18 cellular contexts compared by ENCODE assay signal in the genomic region with DNA sequence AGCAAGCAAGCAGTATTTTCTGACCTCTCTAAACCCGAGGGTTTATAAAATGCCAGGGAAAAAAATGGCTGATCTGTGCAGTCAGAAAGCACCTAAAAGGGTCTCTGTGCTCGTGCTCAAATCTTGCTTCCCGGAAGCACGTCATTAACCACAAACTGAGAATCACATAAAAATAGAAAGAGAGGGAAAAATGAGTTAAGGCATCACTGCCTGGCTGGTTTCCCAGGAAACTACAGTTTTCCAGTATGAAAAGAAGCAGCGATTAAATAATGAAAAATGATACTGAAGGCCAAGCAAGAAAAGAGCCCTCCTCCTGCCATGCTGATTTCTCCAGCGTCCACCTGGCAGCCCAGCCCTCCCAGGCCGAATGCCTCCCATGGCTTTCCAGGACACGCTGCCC.
DNase-seq lines count a peak whose midpoint lies in the region; ATAC-seq and TF ChIP-seq lines count a peak whose summit lies in the region.
"Had no signal": no experiment of that assay in that cellular context is flagged by ENCODE, and none has a peak within 500 bp of the region (broad histone marks: within the 10 kb centered on the region; RNA-seq: fewer than 3 reads in every experiment).

No MANE protein-coding gene starts in this region.

- no peak overlapping the region for H3K4me3 ChIP-seq in BLaER1 treated with 17β-estradiol and CSF1 and Interleukin-3, amounts not matched to agents 10 nM and 100 nM
- H3K4me3 ChIP-seq in astrocyte of the spinal cord (ENCODE audit: low read depth, low read length): no peak overlapping the region
- H3K4me3 ChIP-seq: GM12878, GM23338, PC-9 had no signal

- no peak overlapping the region for H3K27ac ChIP-seq in BLaER1 treated with 17β-estradiol and CSF1 and Interleukin-3, amounts not matched to agents 10 nM and 100 nM
- H3K27ac ChIP-seq: PC-9 had no signal

- H3K27me3 Mint-ChIP-seq in stimulated activated naive B cell treated with anti-CD40 and anti-IgM and Interleukin-4, amounts not matched to agents 10 μg/mL and 1 μg/mL and 100 μg/mL, for 72 hours: peaks cover 15 to 17% of the 10 kb centered on the region in 2 donors

- H3K4me3 Mint-ChIP-seq in stimulated activated naive B cell treated with anti-CD40 and anti-IgM and Interleukin-4, amounts not matched to agents 10 μg/mL and 1 μg/mL and 100 μg/mL, for 72 hours: no peak overlapping the region
- H3K4me3 Mint-ChIP-seq: CD4-positive, alpha-beta T cell; GM23338 had no signal

- intact Hi-C loops in posterior vena cava (cut with DNase I): no loop called here

- no peaks in the 10 kb centered on the region; a peak in 1 of 22 replicates for H4K20me1 ChIP-seq in BLaER1 treated with 17β-estradiol and CSF1 and Interleukin-3, amounts not matched to agents 10 nM and 100 nM

- in situ Hi-C loops in astrocyte of the spinal cord (cut with HindIII; ENCODE audit: low sequenced_read_pairs): no loop called here

- peak overlapping the region in 1 of 11 experiments; percentile 20; a peak in 2 of 22 replicates for H3K9ac ChIP-seq in BLaER1 treated with 17β-estradiol and CSF1 and Interleukin-3, amounts not matched to agents 10 nM and 100 nM

- no peaks in the 10 kb centered on the region for H3K36me3 Mint-ChIP-seq in stimulated activated naive B cell treated with anti-CD40 and anti-IgM and Interleukin-4, amounts not matched to agents 10 μg/mL and 1 μg/mL and 100 μg/mL, for 72 hours

- no peak overlapping the region for H3K27ac Mint-ChIP-seq in stimulated activated naive B cell treated with anti-CD40 and anti-IgM and Interleukin-4, amounts not matched to agents 10 μg/mL and 1 μg/mL and 100 μg/mL, for 72 hours
- H3K27ac Mint-ChIP-seq: CD4-positive, alpha-beta T cell; GM23338 had no signal

- H3K9me3 ChIP-seq in BLaER1 treated with 17β-estradiol and CSF1 and Interleukin-3, amounts not matched to agents 10 nM and 100 nM (replicated peaks in 1 of 11): peaks cover 13 to 18% (median 15%) of the 10 kb centered on the region in 11 experiments

- no peak for TF ChIP-seq CTCF in astrocyte of the spinal cord (IDR thresholded peaks at IDR 0.05; ENCODE audit: low read depth, low read length)

- no peaks in the 10 kb centered on the region for H3K36me3 ChIP-seq in BLaER1 treated with 17β-estradiol and CSF1 and Interleukin-3, amounts not matched to agents 10 nM and 100 nM

- ATAC-seq in stimulated activated naive B cell treated with anti-CD40 and anti-IgM and Interleukin-4, amounts not matched to agents 10 μg/mL and 1 μg/mL and 100 μg/mL, for 72 hours (replicated peaks): no peak
- no peak for ATAC-seq in HG03460 (IDR thresholded peaks at IDR 0.05; ENCODE audit: unreplicated experiment)
- ATAC-seq: GM12878, GM23338 had no signal

- H3K27me3 ChIP-seq in BLaER1 treated with 17β-estradiol and CSF1 and Interleukin-3, amounts not matched to agents 10 nM and 100 nM: no peaks in the 10 kb centered on the region; a peak in 1 of 22 replicates

- H3K9me3 Mint-ChIP-seq in stimulated activated naive B cell treated with anti-CD40 and anti-IgM and Interleukin-4, amounts not matched to agents 10 μg/mL and 1 μg/mL and 100 μg/mL, for 72 hours: peaks cover 0 to 4% of the 10 kb centered on the region in 2 donors
- H3K9me3 Mint-ChIP-seq: CD4-positive, alpha-beta T cell; GM23338 had no signal

- DNase-seq in HCEC 1CT (peak; percentile 25), astrocyte of the spinal cord (ENCODE audit: low read depth, low spot score) (peak; percentile 4), posterior vena cava (ENCODE audit: low spot score) (peak; percentile 41), DMS53 (lab: John Stamatoyannopoulos, UW) (no peak)
- DNase-seq in stimulated activated naive B cell treated with anti-CD40 and anti-IgM and Interleukin-4, amounts not matched to agents 10 μg/mL and 1 μg/mL and 100 μg/mL, for 72 hours: no peak
- DNase-seq: CD4-positive, alpha-beta T cell; DMS79 treated with DMSO at 0.1 percent for 48 hours; GDM1; NCI-H2029; NCI-H2171 treated with DMSO at 0.1 percent for 48 hours; NCI-H446 treated with DMSO at 0.1 percent for 48 hours; NCI-H748 treated with DMSO at 0.1 percent for 48 hours; PC-9; SW 1271 had no signal

- peaks cover 0 to 3% of the 10 kb centered on the region in 2 donors for H3K4me1 Mint-ChIP-seq in stimulated activated naive B cell treated with anti-CD40 and anti-IgM and Interleukin-4, amounts not matched to agents 10 μg/mL and 1 μg/mL and 100 μg/mL, for 72 hours

- H3K4me2 ChIP-seq in BLaER1 treated with 17β-estradiol and CSF1 and Interleukin-3, amounts not matched to agents 10 nM and 100 nM: peak overlapping the region; percentile 46 to 85 (median 77)
- H3K4me2 ChIP-seq: GM23338, PC-9 had no signal

- H3K4me1 ChIP-seq in BLaER1 treated with 17β-estradiol and CSF1 and Interleukin-3, amounts not matched to agents 10 nM and 100 nM: peaks cover 11 to 79% (median 70%) of the 10 kb centered on the region in 10 experiments

Comparison
In these comparisons a context has a peak if more than half of its experiments do, and no peak if none do; other contexts are left out.
1. DNase-seq: peak in HCEC 1CT (single experiment), astrocyte of the spinal cord (single experiment) and posterior vena cava (single experiment); none in stimulated activated naive B cell treated with anti-CD40 and anti-IgM and Interleukin-4, amounts not matched to agents 10 μg/mL and 1 μg/mL and 100 μg/mL, for 72 hours (single experiment) and DMS53 (single experiment).